In genomic region chr20:4684837-4685413, GRCh38 we compare ENCODE assay signal across 9 cellular contexts. TPM values are rescaled to one million over a fixed set of nuclear protein-coding genes. Genes with fewer than 3 reads are reported as not detected.
DNase-seq lines count a peak whose midpoint lies in the region; TF ChIP-seq lines count a peak whose summit lies in the region.
"Had no signal": no experiment of that assay in that cellular context is flagged by ENCODE, and none has a peak within 500 bp of the region (broad histone marks: within the 10 kb centered on the region; RNA-seq: fewer than 3 reads in every experiment).

No MANE protein-coding gene starts in this region.

- no peaks in the 10 kb centered on the region for H3K27me3 ChIP-seq in osteoblast (ENCODE audit: insufficient read depth, low read length)

- H3K9me3 Mint-ChIP-seq in Calu3 (ENCODE audit: low read depth, unreplicated experiment): no peaks in the 10 kb centered on the region
- H3K9me3 Mint-ChIP-seq in dendritic cell treated with granulocyte-macrophage colony-stimulating factor and Interleukin-4, amounts not matched to agents 40 ng/mL and 50 ng/mL, for 4 days: no peaks in the 10 kb centered on the region

- peak overlapping the region; percentile 58 for H2AFZ ChIP-seq in osteoblast (ENCODE audit: low read length)

- TF ChIP-seq CTCF in Calu3 (IDR thresholded peaks at IDR 0.05; ENCODE audit: unreplicated experiment) (no peak), osteoblast (IDR thresholded peaks at IDR 0.05; ENCODE audit: extremely low read depth, low read depth, low read length) (no peak)

- no peaks in the 10 kb centered on the region for H3K36me3 ChIP-seq in osteoblast (ENCODE audit: insufficient read depth, low read length)

- CTCF ChIA-PET in Calu3 (lab: Charles Lee): no interaction called here

- intact Hi-C loops in Calu3 (cut with micrococcal nuclease; ENCODE audit: unreplicated experiment): no loop called here
- intact Hi-C loops in dendritic cell treated with granulocyte-macrophage colony-stimulating factor and Interleukin-4, amounts not matched to agents 40 ng/mL and 50 ng/mL, for 4 days (cut with micrococcal nuclease): no loop called here

- H3K27me3 Mint-ChIP-seq in Calu3 (ENCODE audit: unreplicated experiment): peaks cover 28% of the 10 kb centered on the region
- H3K27me3 Mint-ChIP-seq in dendritic cell treated with granulocyte-macrophage colony-stimulating factor and Interleukin-4, amounts not matched to agents 40 ng/mL and 50 ng/mL, for 4 days: peaks cover 1% of the 10 kb centered on the region

- H4K20me1 ChIP-seq in osteoblast (ENCODE audit: insufficient read depth, low read length): peaks cover 22% of the 10 kb centered on the region

- H3K4me1 Mint-ChIP-seq in Calu3 (ENCODE audit: low read depth, unreplicated experiment): peaks cover 11% of the 10 kb centered on the region
- peaks cover 51% of the 10 kb centered on the region for H3K4me1 Mint-ChIP-seq in dendritic cell treated with granulocyte-macrophage colony-stimulating factor and Interleukin-4, amounts not matched to agents 40 ng/mL and 50 ng/mL, for 4 days (ENCODE audit: low read depth)

- peaks cover 44% of the 10 kb centered on the region for H3K79me2 ChIP-seq in osteoblast (ENCODE audit: insufficient read depth, low read length)

- no peaks in the 10 kb centered on the region for H3K9me3 ChIP-seq in osteoblast (ENCODE audit: low read depth, low read length)

- no peak for DNase-seq in Calu3
- DNase-seq in RKO (ENCODE audit: low spot score): peak; percentile 55
- DNase-seq in osteoblast (ENCODE audit: insufficient read length, low spot score, missing footprints): no peak
- DNase-seq in NCI-H1105 treated with DMSO at 0.1 percent for 48 hours (lab: John Stamatoyannopoulos, UW): no peak
- no peak for DNase-seq in NCI-H510A (lab: John Stamatoyannopoulos, UW)
- no peak for DNase-seq in NCI-H748 (lab: John Stamatoyannopoulos, UW; ENCODE audit: unreplicated experiment)
- no peak for DNase-seq in stimulated activated naive CD4-positive, alpha-beta T cell (lab: John Stamatoyannopoulos, UW)
- DNase-seq: cerebellar nuclear complex had no signal

- peaks cover 11% of the 10 kb centered on the region for H3K36me3 Mint-ChIP-seq in Calu3 (ENCODE audit: insufficient read depth, unreplicated experiment)
- H3K36me3 Mint-ChIP-seq in dendritic cell treated with granulocyte-macrophage colony-stimulating factor and Interleukin-4, amounts not matched to agents 40 ng/mL and 50 ng/mL, for 4 days (ENCODE audit: low read depth): peaks cover 18% of the 10 kb centered on the region

- H3K4me3 ChIP-seq in osteoblast (ENCODE audit: insufficient read depth, low read length): no peak overlapping the region

- peak overlapping the region; percentile 18 for H3K27ac Mint-ChIP-seq in Calu3 (ENCODE audit: unreplicated experiment)
- H3K27ac Mint-ChIP-seq in dendritic cell treated with granulocyte-macrophage colony-stimulating factor and Interleukin-4, amounts not matched to agents 40 ng/mL and 50 ng/mL, for 4 days: peak overlapping the region; percentile 86

- H3K4me1 ChIP-seq in osteoblast (ENCODE audit: insufficient read depth, low read length): peaks cover 34% of the 10 kb centered on the region

- no TSS peak for BruUV-seq in Calu3 (replicated peaks; lab: Mats Ljungman, UMichigan)

- H3K4me2 ChIP-seq in osteoblast (ENCODE audit: insufficient read depth, low read length): peak overlapping the region; percentile 67

- H3K27ac ChIP-seq in osteoblast (ENCODE audit: low read depth, low read length): peak overlapping the region; percentile 38

- H3K4me3 Mint-ChIP-seq in Calu3 (ENCODE audit: low read depth, unreplicated experiment): no peak overlapping the region
- no peak overlapping the region for H3K4me3 Mint-ChIP-seq in dendritic cell treated with granulocyte-macrophage colony-stimulating factor and Interleukin-4, amounts not matched to agents 40 ng/mL and 50 ng/mL, for 4 days

RNA-seq across cellular contexts. Expression of gene PRNP, which starts 1.3 kb away (rescaled TPM):
- total RNA-seq in Calu3 (2022): 36.9 TPM in 2 replicates
- 139 and 143 TPM in 2 replicates for total RNA-seq in osteoblast

RNA-seq across cellular contexts. Expression of gene PRND, which starts 36.8 kb away (rescaled TPM):
- total RNA-seq in Calu3 (2022): not detected in 2 replicates
- total RNA-seq in osteoblast: not detected in 2 replicates
